ENCODE assay signal across 24 cellular contexts in genomic region chr3:65401359-65401810, GRCh38.
A peak's percentile ranks its signal among the peaks of the same experiment; 100 is the strongest.
DNase-seq lines count a peak whose midpoint lies in the region; ATAC-seq and TF ChIP-seq lines count a peak whose summit lies in the region.
"Had no signal": no experiment of that assay in that cellular context is flagged by ENCODE, and none has a peak within 500 bp of the region (broad histone marks: within the 10 kb centered on the region; RNA-seq: fewer than 3 reads in every experiment).

No MANE protein-coding gene starts in this region.

- peaks cover 22% of the 10 kb centered on the region; the same call in 1 of the 2 replicates for H3K4me1 ChIP-seq in H9 (ENCODE audit: insufficient read depth, low read length)
- H3K4me1 ChIP-seq: colonic mucosa, left lung, stomach had no signal

- no peak overlapping the region for H4K91ac ChIP-seq in H9 (ENCODE audit: insufficient read length, low read depth, low read length)

- no peak overlapping the region for H3K56ac ChIP-seq in H9 (ENCODE audit: insufficient read length, low read depth, low read length)

- no peaks in the 10 kb centered on the region for H3K27me3 ChIP-seq in H9 (ENCODE audit: insufficient read depth, low read length)
- H3K27me3 ChIP-seq: colonic mucosa, foreskin keratinocyte, left lung, ovary, stomach had no signal

- H3K27me3 Mint-ChIP-seq in H9 (ENCODE audit: low read depth), result no peaks in the 10 kb centered on the region
- H3K27me3 Mint-ChIP-seq in activated naive CD8-positive, alpha-beta T cell treated with anti-CD3 and anti-CD28 coated beads, Interleukin-2, amount 50 U/mL, for 24 hours, result no peaks in the 10 kb centered on the region
- H3K27me3 Mint-ChIP-seq: activated CD4-positive, alpha-beta memory T cell treated with anti-CD3 and anti-CD28 coated beads for 36 hours; activated naive CD4-positive, alpha-beta T cell treated with anti-CD3 and anti-CD28 coated beads, Interleukin-2, amount 10 ng/mL, durations not matched to agents 7 days and 5 days had no signal

- no peak overlapping the region for H2BK20ac ChIP-seq in H9 (ENCODE audit: low read depth, low read length, poor library complexity, severe bottlenecking)

- H3K79me1 ChIP-seq in H9 (ENCODE audit: insufficient read depth, low read depth, low read length, poor library complexity, severe bottlenecking), result no peaks in the 10 kb centered on the region

- no peaks in the 10 kb centered on the region for H3K9me3 ChIP-seq in H9 (ENCODE audit: control insufficient read depth, low read depth, low read length)
- H3K9me3 ChIP-seq: colonic mucosa, left lung, ovary, stomach had no signal

- H3K4me1 Mint-ChIP-seq in H9, result peaks cover 59 to 73% of the 10 kb centered on the region in 2 experiments
- H3K4me1 Mint-ChIP-seq in activated naive CD8-positive, alpha-beta T cell treated with anti-CD3 and anti-CD28 coated beads, Interleukin-2, amount 50 U/mL, for 24 hours, result no peaks in the 10 kb centered on the region
- H3K4me1 Mint-ChIP-seq: activated naive CD4-positive, alpha-beta T cell treated with anti-CD3 and anti-CD28 coated beads, Interleukin-2, amount 10 ng/mL, durations not matched to agents 7 days and 5 days had no signal

- no peak overlapping the region for H3K27ac ChIP-seq in H9 (ENCODE audit: insufficient read length, low read depth, low read length)
- H3K27ac ChIP-seq: C4-2B, colonic mucosa, foreskin keratinocyte, HL-60, left lung, ovary, stomach had no signal

- H3K79me2 ChIP-seq in H9 (ENCODE audit: insufficient read depth, low read length), result no peaks in the 10 kb centered on the region

- no peak overlapping the region for H2AFZ ChIP-seq in H9 (ENCODE audit: low read length)

- no CpG with 5 or more reads among the region's 5 CpGs for WGBS in H9 (ENCODE audit: extremely low coverage, insufficient read length, low lambda C conversion rate)

- H3K4me3 Mint-ChIP-seq in H9, result peak overlapping the region; percentile 43 to 68
- no peak overlapping the region for H3K4me3 Mint-ChIP-seq in activated naive CD8-positive, alpha-beta T cell treated with anti-CD3 and anti-CD28 coated beads, Interleukin-2, amount 50 U/mL, for 24 hours
- H3K4me3 Mint-ChIP-seq: activated CD4-positive, alpha-beta memory T cell treated with anti-CD3 and anti-CD28 coated beads for 36 hours; activated naive CD4-positive, alpha-beta T cell treated with anti-CD3 and anti-CD28 coated beads, Interleukin-2, amount 10 ng/mL, durations not matched to agents 7 days and 5 days; activated T-cell treated with anti-CD3 and anti-CD28 coated beads, Interleukin-2, amount 50 U/mL, for 4 hours had no signal

- no peak overlapping the region for H2BK12ac ChIP-seq in H9 (ENCODE audit: insufficient read length, low read depth, low read length)

- no peaks in the 10 kb centered on the region for H4K20me1 ChIP-seq in H9 (ENCODE audit: control insufficient read depth, insufficient read depth, insufficient read length)

- no peak overlapping the region for H2AK5ac ChIP-seq in H9 (ENCODE audit: insufficient read length, low read length)

- DNase-seq in H9 (peak; percentile 75), ecto neural progenitor cell (ENCODE audit: low spot score) (peak; percentile 54), iPS-NIHi7 (ENCODE audit: extremely low spot score) (peak; percentile 64), retina (peak; percentile 52), A172 (ENCODE audit: low spot score) (no peak), Ammon's horn (ENCODE audit: low spot score) (no peak)
- no peak for DNase-seq in activated naive CD8-positive, alpha-beta T cell treated with anti-CD3 and anti-CD28 coated beads, Interleukin-2, amount 50 U/mL, for 24 hours
- DNase-seq: ACHN; activated CD4-positive, alpha-beta memory T cell treated with anti-CD3 and anti-CD28 coated beads for 36 hours; activated naive CD4-positive, alpha-beta T cell treated with anti-CD3 and anti-CD28 coated beads, Interleukin-2, amount 10 ng/mL, durations not matched to agents 7 days and 5 days; activated T-cell treated with anti-CD3 and anti-CD28 coated beads, Interleukin-2, amount 50 U/mL, for 4 hours; colonic mucosa; foreskin keratinocyte; left lung; NCI-H82; ovary; PC-3; SHP77 treated with DMSO at 0.1 percent for 48 hours; stomach had no signal

- no peak overlapping the region for H3K4ac ChIP-seq in H9 (ENCODE audit: low read depth, low read length)

- ATAC-seq in activated naive CD8-positive, alpha-beta T cell treated with anti-CD3 and anti-CD28 coated beads, Interleukin-2, amount 50 U/mL, for 24 hours, result no peak
- no peak for ATAC-seq in GM21737 (IDR thresholded peaks at IDR 0.05; ENCODE audit: unreplicated experiment)
- ATAC-seq: activated T-cell treated with anti-CD3 and anti-CD28 coated beads, Interleukin-2, amount 50 U/mL, for 4 hours; foreskin keratinocyte; GM12878; K562; left lung; PC-3 had no signal

- no peak overlapping the region for H2BK120ac ChIP-seq in H9 (ENCODE audit: low read depth, low read length, poor library complexity, severe bottlenecking)

- no peak overlapping the region for H3T11ph ChIP-seq in H9 (ENCODE audit: low read length)

- no peak overlapping the region for H4K5ac ChIP-seq in H9 (ENCODE audit: insufficient read length, low read depth, low read length)

- no peak for TF ChIP-seq CTCF in H9 (conservative IDR thresholded peaks at IDR 0.05)

- H4K8ac ChIP-seq in H9 (replicated peaks; ENCODE audit: insufficient read length, low read depth, low read length), result no peak overlapping the region

- peak overlapping the region; percentile 42 for H3K4me2 ChIP-seq in H9 (ENCODE audit: insufficient read depth, insufficient read length, low read length)

- H3K23ac ChIP-seq in H9 (ENCODE audit: insufficient read length, low read depth, low read length), result no peak overlapping the region

- H3K23me2 ChIP-seq in H9 (ENCODE audit: insufficient read length, low read depth, low read length, poor library complexity, severe bottlenecking), result no peaks in the 10 kb centered on the region

- H3K27ac Mint-ChIP-seq in H9, result peak overlapping the region; percentile 3 to 98 (median 77); a peak in 5 of 7 replicates
- H3K27ac Mint-ChIP-seq in activated naive CD8-positive, alpha-beta T cell treated with anti-CD3 and anti-CD28 coated beads, Interleukin-2, amount 50 U/mL, for 24 hours, result no peak overlapping the region
- H3K27ac Mint-ChIP-seq: activated CD4-positive, alpha-beta memory T cell treated with anti-CD3 and anti-CD28 coated beads for 36 hours; activated naive CD4-positive, alpha-beta T cell treated with anti-CD3 and anti-CD28 coated beads, Interleukin-2, amount 10 ng/mL, durations not matched to agents 7 days and 5 days had no signal

- no peak overlapping the region for H2BK15ac ChIP-seq in H9 (ENCODE audit: low read depth, low read length)

- no peaks in the 10 kb centered on the region for H3K9me3 Mint-ChIP-seq in H9
- peaks cover 14% of the 10 kb centered on the region for H3K9me3 Mint-ChIP-seq in activated naive CD8-positive, alpha-beta T cell treated with anti-CD3 and anti-CD28 coated beads, Interleukin-2, amount 50 U/mL, for 24 hours
- H3K9me3 Mint-ChIP-seq: activated T-cell treated with anti-CD3 and anti-CD28 coated beads, Interleukin-2, amount 50 U/mL, for 4 hours had no signal

- no peak overlapping the region for H3K9ac ChIP-seq in H9 (ENCODE audit: extremely low read depth, insufficient read length, low read length)

- H2BK5ac ChIP-seq in H9 (ENCODE audit: insufficient read length, low read length), result no peak overlapping the region

- H3K14ac ChIP-seq in H9 (ENCODE audit: insufficient read depth, low read length), result no peak overlapping the region

- H3K18ac ChIP-seq in H9 (ENCODE audit: insufficient read length, low read depth, low read length), result no peak overlapping the region

- peaks cover 4 to 10% (median 6%) of the 10 kb centered on the region in 3 experiments; a peak in 5 of 7 replicates for H3K36me3 Mint-ChIP-seq in H9 (ENCODE audit: insufficient read depth in 1 of 3, low read depth in 3 of 3)
- H3K36me3 Mint-ChIP-seq in activated naive CD8-positive, alpha-beta T cell treated with anti-CD3 and anti-CD28 coated beads, Interleukin-2, amount 50 U/mL, for 24 hours (ENCODE audit: low read depth), result no peaks in the 10 kb centered on the region
- H3K36me3 Mint-ChIP-seq: activated CD4-positive, alpha-beta memory T cell treated with anti-CD3 and anti-CD28 coated beads for 36 hours; activated naive CD4-positive, alpha-beta T cell treated with anti-CD3 and anti-CD28 coated beads, Interleukin-2, amount 10 ng/mL, durations not matched to agents 7 days and 5 days had no signal

Comparison
In these comparisons a context has a peak if more than half of its experiments do, and no peak if none do; other contexts are left out.
1. DNase-seq: peak in H9 (single experiment), ecto neural progenitor cell (single experiment), iPS-NIHi7 (single experiment) and retina (single experiment); none in activated naive CD8-positive, alpha-beta T cell treated with anti-CD3 and anti-CD28 coated beads, Interleukin-2, amount 50 U/mL, for 24 hours (single experiment), A172 (single experiment) and Ammon's horn (single experiment).